ENCODE assay signal across 17 cellular contexts in genomic region chr6:126788961-126789365, GRCh38.
"Had no signal": no experiment of that assay in that cellular context is flagged by ENCODE, and none has a peak within 500 bp of the region (broad histone marks: within the 10 kb centered on the region; RNA-seq: fewer than 3 reads in every experiment).

No MANE protein-coding gene starts in this region.

- DNase-seq: activated CD4-positive, alpha-beta T cell treated with anti-CD3 and anti-CD28 coated beads for 48 hours; activated CD4-positive, CD25-positive, alpha-beta regulatory T cell; activated CD8-positive, alpha-beta T cell treated with anti-CD3 and anti-CD28 coated beads for 36 hours; activated naive CD4-positive, alpha-beta T cell treated with Interleukin-2 at 50 U/mL for 16 hours; activated T-cell treated with anti-CD3 and anti-CD28 coated beads, Interleukin-2, amount 50 U/mL, for 24 hours; anterior cingulate cortex; colonic mucosa; endodermal cell; gastrocnemius medialis; lower lobe of right lung; nephron progenitor cell; nucleus accumbens; stimulated activated naive CD8-positive, alpha-beta T cell treated with anti-CD3 and anti-CD28 coated beads, Interleukin-15, amount 100 ng/mL, for 72 hours; T-cell; T-helper 9 cell; upper lobe of left lung had no signal

- H3K9me3 ChIP-seq: colonic mucosa, gastrocnemius medialis, lower lobe of right lung, suprapubic skin, upper lobe of left lung had no signal

- ATAC-seq: activated CD8-positive, alpha-beta T cell treated with anti-CD3 and anti-CD28 coated beads for 36 hours; gastrocnemius medialis; lower lobe of right lung; stimulated activated naive CD8-positive, alpha-beta T cell treated with anti-CD3 and anti-CD28 coated beads, Interleukin-15, amount 100 ng/mL, for 72 hours; T-cell had no signal

- H3K27ac ChIP-seq: colonic mucosa, gastrocnemius medialis, lower lobe of right lung, suprapubic skin, upper lobe of left lung had no signal

- H3K4me3 ChIP-seq: colonic mucosa, gastrocnemius medialis, lower lobe of right lung, suprapubic skin, upper lobe of left lung had no signal

- H3K4me1 ChIP-seq: colonic mucosa, gastrocnemius medialis, lower lobe of right lung, suprapubic skin, upper lobe of left lung had no signal

- H3K27me3 ChIP-seq: colonic mucosa, gastrocnemius medialis, suprapubic skin, upper lobe of left lung had no signal

- H3K36me3 ChIP-seq: colonic mucosa, gastrocnemius medialis, lower lobe of right lung, suprapubic skin, upper lobe of left lung had no signal
